ENCODE assay signal across 10 cellular contexts in the genomic region with DNA sequence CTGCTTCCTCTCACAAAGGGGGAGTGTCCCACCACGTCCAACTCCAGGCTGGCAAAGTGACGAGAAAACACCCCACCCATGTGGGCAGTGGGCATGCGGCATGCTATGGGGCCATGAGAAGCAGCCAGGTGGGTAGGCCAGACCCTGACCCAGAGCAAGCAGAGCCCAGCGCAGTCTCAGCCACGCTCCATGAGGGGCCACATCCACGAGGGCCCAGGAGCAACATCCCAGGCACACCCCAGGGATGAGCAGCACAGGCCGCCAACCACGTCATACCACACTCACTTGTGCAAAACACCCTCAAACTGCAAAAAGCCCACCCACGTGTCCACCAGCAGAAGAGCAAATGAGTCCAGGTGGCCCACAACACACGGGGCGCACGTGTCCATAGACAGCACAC.
DNase-seq lines count a peak whose midpoint lies in the region; ATAC-seq, FAIRE-seq and TF ChIP-seq lines count a peak whose summit lies in the region.
"Had no signal": no experiment of that assay in that cellular context is flagged by ENCODE, and none has a peak within 500 bp of the region (broad histone marks: within the 10 kb centered on the region; RNA-seq: fewer than 3 reads in every experiment).

No MANE protein-coding gene starts in this region.

- peak overlapping the region; percentile 13; the same call in 1 of the 2 replicates for H3K4me2 ChIP-seq in SK-N-SH

- H3K27me3 ChIP-seq in SK-N-SH (ENCODE audit: insufficient read depth), result no peaks in the 10 kb centered on the region

- POLR2A ChIA-PET in SK-N-SH (lab: Yijun Ruan, JAX), result no interaction called here

- no peak overlapping the region for H2AFZ ChIP-seq in SK-N-SH (ENCODE audit: low read depth)

- peaks cover 35% of the 10 kb centered on the region for H3K36me3 Mint-ChIP-seq in stimulated activated effector memory CD8-positive, alpha-beta T cell treated with anti-CD3 and anti-CD28 coated beads, Interleukin-12 subunit alpha, Interleukin-12 subunit beta, amount 100 ng/mL, for 72 hours
- H3K36me3 Mint-ChIP-seq: memory B cell had no signal

- ATAC-seq in SK-N-SH treated with all-trans-retinoic acid at 6 μM for 48 hours (no peak), HG03045 (IDR thresholded peaks at IDR 0.05; ENCODE audit: unreplicated experiment) (no peak), GM21576 (IDR thresholded peaks at IDR 0.05; ENCODE audit: unreplicated experiment) (no peak)
- ATAC-seq in stimulated activated effector memory CD8-positive, alpha-beta T cell treated with anti-CD3 and anti-CD28 coated beads, Interleukin-12 subunit alpha, Interleukin-12 subunit beta, amount 100 ng/mL, for 72 hours, result no peak

- H3K4me1 Mint-ChIP-seq in stimulated activated effector memory CD8-positive, alpha-beta T cell treated with anti-CD3 and anti-CD28 coated beads, Interleukin-12 subunit alpha, Interleukin-12 subunit beta, amount 100 ng/mL, for 72 hours, result peaks cover 67% of the 10 kb centered on the region

- no peak for TF ChIP-seq EP300 in SK-N-SH (IDR thresholded peaks at IDR 0.05; ENCODE audit: borderline replicate concordance in 1 of 2, low read depth in 1 of 2, low read length in 1 of 2)

- CTCF ChIA-PET in SK-N-SH (lab: Yijun Ruan, JAX), result interaction anchor here (0.6 to 2.8 kb wide), 5 partner anchors 8 to 174 kb away, joined by 3 to 11 read pairs (median 3); a partner anchor contains a TSS

- no peaks in the 10 kb centered on the region for H3K9me3 ChIP-seq in SK-N-SH
- no peaks in the 10 kb centered on the region for H3K9me3 ChIP-seq in kidney (ENCODE audit: control insufficient read depth in 1 of 2, low read length in 2 of 2)

- H3K27ac Mint-ChIP-seq in stimulated activated effector memory CD8-positive, alpha-beta T cell treated with anti-CD3 and anti-CD28 coated beads, Interleukin-12 subunit alpha, Interleukin-12 subunit beta, amount 100 ng/mL, for 72 hours, result peak overlapping the region; percentile 54

- H3K4me3 ChIP-seq in SK-N-SH (ENCODE audit: low read depth in 2 of 2, low read length in 1 of 2) (no peak overlapping the region), kidney (ENCODE audit: low read length in 2 of 2) (no peak overlapping the region)

- no peak overlapping the region for H3K4me3 Mint-ChIP-seq in stimulated activated effector memory CD8-positive, alpha-beta T cell treated with anti-CD3 and anti-CD28 coated beads, Interleukin-12 subunit alpha, Interleukin-12 subunit beta, amount 100 ng/mL, for 72 hours
- H3K4me3 Mint-ChIP-seq: memory B cell had no signal

- WGBS in SK-N-SH (ENCODE audit: low lambda C conversion rate), result 93% methylated on average over 7 of the region's 12 CpGs

- intact Hi-C loops in kidney (cut with DNase I), result loop anchor here (10.0 kb wide), 1 partner anchor 170 kb away; a partner anchor contains a TSS

- H3K79me2 ChIP-seq in SK-N-SH (ENCODE audit: insufficient read depth), result peaks cover 98% of the 10 kb centered on the region

- no peak for FAIRE-seq in kidney (lab: Jason Lieb, UNC)

- H3K9ac ChIP-seq in SK-N-SH, result no peak overlapping the region
- H3K9ac ChIP-seq in kidney (ENCODE audit: low read length in 2 of 2), result peak overlapping the region in 1 of 2 donors; percentile 34

- H3K9me2 ChIP-seq in SK-N-SH, result no peaks in the 10 kb centered on the region

- peaks cover 12% of the 10 kb centered on the region for H3F3A ChIP-seq in SK-N-SH (replicated peaks; ENCODE audit: insufficient read depth)

- TF ChIP-seq RAD21 in SK-N-SH (IDR thresholded peaks at IDR 0.05; ENCODE audit: low read length), result no peak

- peaks cover 28 to 36% of the 10 kb centered on the region in 2 experiments; a peak in 3 of 4 replicates for H3K4me1 ChIP-seq in SK-N-SH (ENCODE audit: control insufficient read depth in 1 of 2, insufficient read depth in 2 of 2, low read depth in 1 of 2, low read length in 1 of 2)
- H3K4me1 ChIP-seq in kidney (ENCODE audit: control insufficient read depth in 1 of 2, insufficient read depth in 1 of 2, low read depth in 1 of 2, low read length in 2 of 2), result peaks cover 33 to 35% of the 10 kb centered on the region in 2 donors

- H3K27ac ChIP-seq in SK-N-SH (ENCODE audit: low read depth in 2 of 2, low read length in 1 of 2) (peak overlapping the region; percentile 11 to 66; a peak in 3 of 4 replicates), angular gyrus (ENCODE audit: low read depth, low read length) (peak overlapping the region; percentile 1), kidney (ENCODE audit: low read depth in 2 of 2, low read length in 2 of 2) (no peak overlapping the region)
- H3K27ac ChIP-seq: 22Rv1 had no signal

- DNase-seq in SK-N-SH (no peak), kidney (peak; percentile 57), superior temporal gyrus (ENCODE audit: extremely low spot score) (no peak)
- DNase-seq in stimulated activated effector memory CD8-positive, alpha-beta T cell treated with anti-CD3 and anti-CD28 coated beads, Interleukin-12 subunit alpha, Interleukin-12 subunit beta, amount 100 ng/mL, for 72 hours (ENCODE audit: low spot score in 2 of 2), result no peak

- TF ChIP-seq CTCF in SK-N-SH (IDR thresholded peaks at IDR 0.05) (no peak), kidney (IDR thresholded peaks at IDR 0.05; ENCODE audit: borderline replicate concordance, extremely low read depth, insufficient read depth) (no peak)

- peaks cover 94% of the 10 kb centered on the region for H4K20me1 ChIP-seq in SK-N-SH (ENCODE audit: insufficient read depth)

- H3K36me3 ChIP-seq in SK-N-SH (replicated peaks in 1 of 2; ENCODE audit: control insufficient read depth in 1 of 2, insufficient read depth in 2 of 2, low read length in 1 of 2) (no peaks in the 10 kb centered on the region), kidney (ENCODE audit: control insufficient read depth in 1 of 2, insufficient read depth in 2 of 2, low read length in 2 of 2) (no peaks in the 10 kb centered on the region)

- no peaks in the 10 kb centered on the region for H3K9me3 Mint-ChIP-seq in stimulated activated effector memory CD8-positive, alpha-beta T cell treated with anti-CD3 and anti-CD28 coated beads, Interleukin-12 subunit alpha, Interleukin-12 subunit beta, amount 100 ng/mL, for 72 hours
- H3K9me3 Mint-ChIP-seq: memory B cell had no signal

TF ChIP-seq in SK-N-SH, 30 proteins besides CTCF, POLR2A, EP300 and RAD21 (continues in another document):
- no peak for TF ChIP-seq POLR2AphosphoS5 (IDR thresholded peaks at IDR 0.05; ENCODE audit: low read depth, low read length)
- no peak for TF ChIP-seq NRF1 (IDR thresholded peaks at IDR 0.05; ENCODE audit: low read depth, low read length)
- TF ChIP-seq GABPA (IDR thresholded peaks at IDR 0.05; ENCODE audit: low read depth), result no peak
- TF ChIP-seq YY1 (IDR thresholded peaks at IDR 0.05; ENCODE audit: low read depth), result no peak
- no peak for TF ChIP-seq MEF2A (IDR thresholded peaks at IDR 0.05; ENCODE audit: borderline replicate concordance, low read depth)
- no peak for TF ChIP-seq TCF12 (IDR thresholded peaks at IDR 0.05)
- TF ChIP-seq, protein P1, sequence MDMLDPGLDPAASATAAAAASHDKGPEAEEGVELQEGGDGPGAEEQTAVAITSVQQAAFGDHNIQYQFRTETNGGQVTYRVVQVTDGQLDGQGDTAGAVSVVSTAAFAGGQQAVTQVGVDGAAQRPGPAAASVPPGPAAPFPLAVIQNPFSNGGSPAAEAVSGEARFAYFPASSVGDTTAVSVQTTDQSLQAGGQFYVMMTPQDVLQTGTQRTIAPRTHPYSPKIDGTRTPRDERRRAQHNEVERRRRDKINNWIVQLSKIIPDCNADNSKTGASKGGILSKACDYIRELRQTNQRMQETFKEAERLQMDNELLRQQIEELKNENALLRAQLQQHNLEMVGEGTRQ (IDR thresholded peaks at IDR 0.05; ENCODE audit: borderline replicate concordance, low read depth, low read length), result no peak
- TF ChIP-seq RCOR1 (IDR thresholded peaks at IDR 0.05; ENCODE audit: low read length), result no peak
- TF ChIP-seq SIN3A (IDR thresholded peaks at IDR 0.05; ENCODE audit: borderline replicate concordance, low read depth, low read length), result no peak
- TF ChIP-seq, protein P2, sequence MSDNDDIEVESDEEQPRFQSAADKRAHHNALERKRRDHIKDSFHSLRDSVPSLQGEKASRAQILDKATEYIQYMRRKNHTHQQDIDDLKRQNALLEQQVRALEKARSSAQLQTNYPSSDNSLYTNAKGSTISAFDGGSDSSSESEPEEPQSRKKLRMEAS (IDR thresholded peaks at IDR 0.05; ENCODE audit: low read depth), result no peak

TF ChIP-seq in SK-N-SH treated with all-trans-retinoic acid at 6 μM for 48 hours, 23 proteins besides CTCF, POLR2A, EP300 and RAD21:
- TF ChIP-seq, protein P3, sequence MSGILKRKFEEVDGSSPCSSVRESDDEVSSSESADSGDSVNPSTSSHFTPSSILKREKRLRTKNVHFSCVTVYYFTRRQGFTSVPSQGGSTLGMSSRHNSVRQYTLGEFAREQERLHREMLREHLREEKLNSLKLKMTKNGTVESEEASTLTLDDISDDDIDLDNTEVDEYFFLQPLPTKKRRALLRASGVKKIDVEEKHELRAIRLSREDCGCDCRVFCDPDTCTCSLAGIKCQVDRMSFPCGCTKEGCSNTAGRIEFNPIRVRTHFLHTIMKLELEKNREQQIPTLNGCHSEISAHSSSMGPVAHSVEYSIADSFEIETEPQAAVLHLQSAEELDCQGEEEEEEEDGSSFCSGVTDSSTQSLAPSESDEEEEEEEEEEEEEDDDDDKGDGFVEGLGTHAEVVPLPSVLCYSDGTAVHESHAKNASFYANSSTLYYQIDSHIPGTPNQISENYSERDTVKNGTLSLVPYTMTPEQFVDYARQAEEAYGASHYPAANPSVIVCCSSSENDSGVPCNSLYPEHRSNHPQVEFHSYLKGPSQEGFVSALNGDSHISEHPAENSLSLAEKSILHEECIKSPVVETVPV (CRISPR knock-in tag; IDR thresholded peaks at IDR 0.05), result no peak
- TF ChIP-seq RARB (CRISPR knock-in tag; IDR thresholded peaks at IDR 0.05) (no peak), SNAI2 (CRISPR knock-in tag; IDR thresholded peaks at IDR 0.05) (no peak)

Comparison
In these comparisons a context has a peak if more than half of its experiments do, and no peak if none do; other contexts are left out.
1. H3K27ac ChIP-seq: peak in SK-N-SH (2 of 2) and angular gyrus (single experiment); none in kidney (0 of 2).